In genomic region chr1:221637641-221638041, GRCh38 we compare ENCODE assay signal across 14 cellular contexts.
A peak's percentile ranks its signal among the peaks of the same experiment; 100 is the strongest.
DNase-seq lines count a peak whose midpoint lies in the region; ATAC-seq and TF ChIP-seq lines count a peak whose summit lies in the region.
"Had no signal": no experiment of that assay in that cellular context is flagged by ENCODE, and none has a peak within 500 bp of the region (broad histone marks: within the 10 kb centered on the region; RNA-seq: fewer than 3 reads in every experiment).

No MANE protein-coding gene starts in this region.

- peaks cover 5% of the 10 kb centered on the region for H3K9me3 Mint-ChIP-seq in T-helper 2 cell treated with Interferon-gamma antibody and Interleukin-4, amounts not matched to agents 5 μg/mL and 100 μg/mL, for 36 hours

- no peaks in the 10 kb centered on the region for H3K36me3 Mint-ChIP-seq in T-helper 2 cell treated with Interferon-gamma antibody and Interleukin-4, amounts not matched to agents 5 μg/mL and 100 μg/mL, for 36 hours (ENCODE audit: low read depth)

- peak; percentile 9 for TF ChIP-seq CTCF in foreskin keratinocyte (conservative IDR thresholded peaks at IDR 0.05)

- no peaks in the 10 kb centered on the region for H3K4me1 Mint-ChIP-seq in T-helper 2 cell treated with Interferon-gamma antibody and Interleukin-4, amounts not matched to agents 5 μg/mL and 100 μg/mL, for 36 hours (ENCODE audit: low read depth)

- ATAC-seq in foreskin keratinocyte: no peak
- ATAC-seq in GM21360 (IDR thresholded peaks at IDR 0.05; ENCODE audit: unreplicated experiment): no peak
- no peak for ATAC-seq in GM18511 (IDR thresholded peaks at IDR 0.05; ENCODE audit: unreplicated experiment)
- no peak for ATAC-seq in HG03139 (IDR thresholded peaks at IDR 0.05; ENCODE audit: unreplicated experiment)

- no peaks in the 10 kb centered on the region for H3K27me3 ChIP-seq in foreskin keratinocyte
- H3K27me3 ChIP-seq: hepatocyte had no signal

- DNase-seq in GM04503 (ENCODE audit: low read depth): peak; percentile 68
- DNase-seq in OCI-M1 (lab: John Stamatoyannopoulos, UW): peak; percentile 33
- no peak for DNase-seq in foreskin keratinocyte
- peak; percentile 42 for DNase-seq in renal cortical epithelial cell (ENCODE audit: low read depth)
- no peak for DNase-seq in T-helper 2 cell treated with Interferon-gamma antibody and Interleukin-4, amounts not matched to agents 5 μg/mL and 100 μg/mL, for 36 hours (ENCODE audit: low spot score)
- DNase-seq: mesendoderm, NCI-H2171 had no signal

- H3K27ac Mint-ChIP-seq in T-helper 2 cell treated with Interferon-gamma antibody and Interleukin-4, amounts not matched to agents 5 μg/mL and 100 μg/mL, for 36 hours: no peak overlapping the region
- H3K27ac Mint-ChIP-seq: activated naive CD8-positive, alpha-beta T cell had no signal

- no peak overlapping the region for H3K4me3 Mint-ChIP-seq in T-helper 2 cell treated with Interferon-gamma antibody and Interleukin-4, amounts not matched to agents 5 μg/mL and 100 μg/mL, for 36 hours
- H3K4me3 Mint-ChIP-seq: activated naive CD8-positive, alpha-beta T cell had no signal

- no peak overlapping the region for H3K27ac ChIP-seq in foreskin keratinocyte
- H3K27ac ChIP-seq: hepatocyte, KMS-11, psoas muscle had no signal

- no peaks in the 10 kb centered on the region for H3K27me3 Mint-ChIP-seq in T-helper 2 cell treated with Interferon-gamma antibody and Interleukin-4, amounts not matched to agents 5 μg/mL and 100 μg/mL, for 36 hours (ENCODE audit: low read depth)

- peaks cover 4% of the 10 kb centered on the region for H3K4me1 ChIP-seq in foreskin keratinocyte
- H3K4me1 ChIP-seq: psoas muscle had no signal

Comparison
In these comparisons a context has a peak if more than half of its experiments do, and no peak if none do; other contexts are left out.
1. DNase-seq: peak in GM04503 (single experiment), OCI-M1 (single experiment) and renal cortical epithelial cell (single experiment); none in foreskin keratinocyte (0 of 2) and T-helper 2 cell treated with Interferon-gamma antibody and Interleukin-4, amounts not matched to agents 5 μg/mL and 100 μg/mL, for 36 hours (single experiment).